In the genomic region with DNA sequence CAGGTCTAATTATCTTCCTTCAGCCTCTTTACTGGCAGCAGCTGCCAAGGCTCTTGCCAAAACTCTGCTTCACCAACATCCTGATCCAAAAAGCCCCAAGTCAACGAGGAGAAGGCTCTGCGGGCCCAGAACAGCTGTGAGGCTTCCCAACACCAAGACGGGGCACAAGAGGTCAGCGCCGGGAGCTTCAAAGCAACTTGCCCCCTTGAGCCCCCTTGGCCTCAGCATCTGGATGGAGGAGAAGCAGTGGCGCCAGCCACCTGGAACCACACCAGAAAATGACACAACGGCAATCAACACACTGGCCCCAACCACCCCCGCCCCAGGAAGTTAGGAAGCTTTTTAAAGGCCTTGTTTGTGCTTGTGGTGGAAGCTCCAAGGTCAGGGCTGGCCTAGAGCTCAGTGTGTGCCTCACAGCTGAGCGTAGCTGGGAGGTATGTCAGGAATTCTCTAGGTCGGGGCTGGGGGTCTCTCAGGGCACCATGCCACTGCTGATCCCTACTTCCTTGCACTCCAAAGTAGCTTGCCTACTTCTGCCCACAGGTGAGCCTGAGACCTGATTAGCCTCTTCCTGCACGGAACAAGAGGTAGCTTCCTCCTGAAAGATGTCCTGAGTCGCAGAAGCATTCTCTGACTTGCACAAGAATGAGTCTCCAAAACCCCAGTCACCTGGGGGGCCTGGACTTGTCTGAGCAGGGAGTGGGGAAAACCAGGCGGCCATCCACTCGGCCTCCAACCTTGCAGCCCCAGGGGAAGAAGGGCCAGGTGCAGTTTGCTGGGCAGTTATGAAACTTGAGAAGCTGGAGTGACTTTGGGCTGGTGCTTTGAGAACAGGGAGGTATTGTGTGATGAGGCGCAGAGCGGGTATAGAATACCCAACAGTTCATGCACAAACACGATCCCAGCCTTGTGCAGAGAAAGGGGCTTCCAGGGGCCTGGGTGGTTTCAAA, we compare ENCODE assay signal across 9 cellular contexts. TPM values are rescaled to one million over a fixed set of nuclear protein-coding genes. Genes with fewer than 3 reads are reported as not detected.
A peak's percentile ranks its signal among the peaks of the same experiment; 100 is the strongest.
DNase-seq lines count a peak whose midpoint lies in the region; ATAC-seq, FAIRE-seq and TF ChIP-seq lines count a peak whose summit lies in the region.
"Had no signal": no experiment of that assay in that cellular context is flagged by ENCODE, and none has a peak within 500 bp of the region (broad histone marks: within the 10 kb centered on the region; RNA-seq: fewer than 3 reads in every experiment).

No MANE protein-coding gene starts in this region.

- H3K4me3 ChIP-seq in AG04450 (ENCODE audit: low read depth, low read length) (no peak overlapping the region), mucosa of descending colon (no peak overlapping the region)

- H3K27me3 ChIP-seq in AG04450 (ENCODE audit: control insufficient read depth, insufficient read depth, low read length): no peaks in the 10 kb centered on the region

- H3K27ac Mint-ChIP-seq in dendritic cell treated with granulocyte-macrophage colony-stimulating factor and Interleukin-4, amounts not matched to agents 40 ng/mL and 50 ng/mL, for 4 days: peak overlapping the region; percentile 41

- peaks cover 10% of the 10 kb centered on the region for H3K4me1 ChIP-seq in mucosa of descending colon (ENCODE audit: low read depth)

- POLR2A ChIA-PET in AG04450 (lab: Yijun Ruan, JAX): interaction anchor here (0.6 to 3.1 kb wide), 14 partner anchors 8 to 284 kb away, joined by 3 to 40 read pairs (median 6); a partner anchor contains a TSS

- H3K36me3 ChIP-seq in mucosa of descending colon (ENCODE audit: low read depth): no peaks in the 10 kb centered on the region

- intact Hi-C loops in dendritic cell treated with granulocyte-macrophage colony-stimulating factor and Interleukin-4, amounts not matched to agents 40 ng/mL and 50 ng/mL, for 4 days (cut with micrococcal nuclease): no loop called here
- intact Hi-C loops in mucosa of descending colon (cut with DNase I, micrococcal nuclease): no loop called here

- no peaks in the 10 kb centered on the region for H3K9me3 Mint-ChIP-seq in dendritic cell treated with granulocyte-macrophage colony-stimulating factor and Interleukin-4, amounts not matched to agents 40 ng/mL and 50 ng/mL, for 4 days

- TF ChIP-seq POLR2A in GM12892 (IDR thresholded peaks at IDR 0.05; ENCODE audit: low read depth, low read length): no peak

- no peak for FAIRE-seq in GM12892 (lab: Jason Lieb, UNC)
- FAIRE-seq: G401.6 had no signal

- no peaks in the 10 kb centered on the region for H3K36me3 Mint-ChIP-seq in dendritic cell treated with granulocyte-macrophage colony-stimulating factor and Interleukin-4, amounts not matched to agents 40 ng/mL and 50 ng/mL, for 4 days (ENCODE audit: low read depth)

- no peaks in the 10 kb centered on the region for H3K9me3 ChIP-seq in AG04450 (ENCODE audit: control insufficient read depth, insufficient read depth, low read length)
- H3K9me3 ChIP-seq in mucosa of descending colon: no peaks in the 10 kb centered on the region

- CTCF ChIA-PET in AG04450 (lab: Charles Lee): interaction anchor here (0.5 to 7.5 kb wide), 10 partner anchors 8 to 291 kb away, joined by 3 to 102 read pairs (median 4); a partner anchor contains a TSS

- no peak overlapping the region for H3K4me3 Mint-ChIP-seq in dendritic cell treated with granulocyte-macrophage colony-stimulating factor and Interleukin-4, amounts not matched to agents 40 ng/mL and 50 ng/mL, for 4 days

- no peaks in the 10 kb centered on the region for H3K27me3 Mint-ChIP-seq in dendritic cell treated with granulocyte-macrophage colony-stimulating factor and Interleukin-4, amounts not matched to agents 40 ng/mL and 50 ng/mL, for 4 days

- peak; percentile 51 for DNase-seq in AG04450 (ENCODE audit: low read depth, low spot score)
- DNase-seq in NCI-H146 treated with DMSO at 0.1 percent for 48 hours (lab: John Stamatoyannopoulos, UW; ENCODE audit: unreplicated experiment): peak; percentile 65
- peak; percentile 62 to 79 (median 62) for DNase-seq in mucosa of descending colon
- DNase-seq in activated gamma-delta T cell treated with Interleukin-2 at 50 U/mL for 16 hours: no peak
- DNase-seq in GM12892 (ENCODE audit: insufficient read length): no peak
- no peak for DNase-seq in CD1c-positive myeloid dendritic cell (ENCODE audit: extremely low spot score)

- no peak for TF ChIP-seq CTCF in AG04450 (IDR thresholded peaks at IDR 0.05; ENCODE audit: low read depth, low read length)
- no peak for TF ChIP-seq CTCF in mucosa of descending colon (IDR thresholded peaks at IDR 0.05)

- ATAC-seq in mucosa of descending colon (peak; percentile 45), GM19463 (IDR thresholded peaks at IDR 0.05; ENCODE audit: unreplicated experiment) (no peak)

- H3K27ac ChIP-seq in AG04450 (ENCODE audit: low read depth, low read length): peak overlapping the region; percentile 89

- peaks cover 25% of the 10 kb centered on the region for H3K4me1 Mint-ChIP-seq in dendritic cell treated with granulocyte-macrophage colony-stimulating factor and Interleukin-4, amounts not matched to agents 40 ng/mL and 50 ng/mL, for 4 days (ENCODE audit: low read depth)

RNA-seq across cellular contexts. Expression of a gene that starts 9.8 kb away (rescaled TPM):
- polyA plus RNA-seq in AG04450 (2011; rRNA removed): 361 and 527 TPM in 2 replicates
- 113 and 139 TPM in 2 replicates for polyA minus RNA-seq in AG04450 (2011; rRNA and poly(A)+ RNA removed)
- 100 to 1,000 TPM; 168 to 208 (median 187) TPM for total RNA-seq in mucosa of descending colon
- 258 TPM for polyA plus RNA-seq in GM12892 (2012; ENCODE audit: missing spikeins)

RNA-seq across cellular contexts. Expression of a gene that starts 42.1 kb away (rescaled TPM):
- 41.3 and 48.5 TPM in 2 replicates for polyA plus RNA-seq in AG04450 (2011; rRNA removed)
- 26.6 and 29.5 TPM in 2 replicates for polyA minus RNA-seq in AG04450 (2011; rRNA and poly(A)+ RNA removed)
- total RNA-seq in mucosa of descending colon: 10 to 100 TPM; 48.8 to 86.3 (median 68.0) TPM
- 2.2 TPM for polyA plus RNA-seq in GM12892 (2012; ENCODE audit: missing spikeins)

Comparison
In these comparisons a context has a peak if more than half of its experiments do, and no peak if none do; other contexts are left out.
1. DNase-seq: peak in AG04450 (single experiment), NCI-H146 treated with DMSO at 0.1 percent for 48 hours (single experiment) and mucosa of descending colon (3 of 3); none in activated gamma-delta T cell treated with Interleukin-2 at 50 U/mL for 16 hours (single experiment), GM12892 (single experiment) and CD1c-positive myeloid dendritic cell (single experiment).